Comparison of ENCODE assay signal across 1 cellular context in genomic region chr9:84670106-84670800, GRCh38.
TF ChIP-seq lines count a peak whose summit lies in the region.

No MANE protein-coding gene starts in this region.

TF ChIP-seq in HepG2, 621 proteins besides CTCF, POLR2A, EP300 and RAD21 (continued from another document):
- TF ChIP-seq ARID5B (CRISPR knock-in tag; IDR thresholded peaks at IDR 0.05) (no peak), SRSF4 (IDR thresholded peaks at IDR 0.05; ENCODE audit: low read depth, low read length, poor library complexity, severe bottlenecking) (no peak), RFX5 (IDR thresholded peaks at IDR 0.05; ENCODE audit: low read depth, low read length) (no peak)
